Comparison of ENCODE assay signal across 19 cellular contexts in genomic region chr17:82226809-82227628, GRCh38. TPM values are rescaled to one million over a fixed set of nuclear protein-coding genes. Genes with fewer than 3 reads are reported as not detected.
DNase-seq lines count a peak whose midpoint lies in the region; ATAC-seq, FAIRE-seq and TF ChIP-seq lines count a peak whose summit lies in the region.
"Had no signal": no experiment of that assay in that cellular context is flagged by ENCODE, and none has a peak within 500 bp of the region (broad histone marks: within the 10 kb centered on the region; RNA-seq: fewer than 3 reads in every experiment).

No MANE protein-coding gene starts in this region.

- DNase-seq in activated T-cell treated with anti-CD3 and anti-CD28 coated beads, Interleukin-2, amount 50 U/mL, for 72 hours = no peak
- DNase-seq in activated T-cell treated with anti-CD3 and anti-CD28 coated beads, Interleukin-2, amount 50 U/mL, for 1 hour = no peak
- DNase-seq in RWPE2 (ENCODE audit: low spot score) (no peak), kidney (peak; percentile 79), GM19239 (ENCODE audit: insufficient read length, low spot score) (no peak), GDM1 (lab: John Stamatoyannopoulos, UW) (no peak), HAP-1 (ENCODE audit: low spot score in 2 of 2) (no peak)
- no peak for DNase-seq in stimulated activated effector memory CD8-positive, alpha-beta T cell treated with anti-CD3 and anti-CD28 coated beads, Interleukin-12 subunit alpha, Interleukin-12 subunit beta, amount 100 ng/mL, for 72 hours (ENCODE audit: low spot score in 2 of 2)
- DNase-seq: anterior cingulate cortex; NCI-H345; stimulated activated CD4-positive, alpha-beta T cell treated with anti-CD3 and anti-CD28 coated beads, Interleukin-4, amount 100 ng/mL, for 4 hours; WERI-Rb-1 had no signal

- H3K36me3 ChIP-seq in RWPE2 (ENCODE audit: low read depth) (peaks cover 28% of the 10 kb centered on the region), kidney (ENCODE audit: control insufficient read depth in 1 of 2, insufficient read depth in 2 of 2, low read length in 2 of 2) (no peaks in the 10 kb centered on the region), HAP-1 (replicated peaks) (no peaks in the 10 kb centered on the region)
- H3K36me3 ChIP-seq: WERI-Rb-1 had no signal

- no peak overlapping the region for H3K9ac ChIP-seq in kidney (ENCODE audit: low read length in 2 of 2)

- peaks cover 5% of the 10 kb centered on the region for H3K4me1 Mint-ChIP-seq in activated T-cell treated with anti-CD3 and anti-CD28 coated beads, Interleukin-2, amount 50 U/mL, for 72 hours (ENCODE audit: low read depth)
- H3K4me1 Mint-ChIP-seq in stimulated activated effector memory CD8-positive, alpha-beta T cell treated with anti-CD3 and anti-CD28 coated beads, Interleukin-12 subunit alpha, Interleukin-12 subunit beta, amount 100 ng/mL, for 72 hours = peaks cover 15% of the 10 kb centered on the region
- H3K4me1 Mint-ChIP-seq: GM23338 had no signal

- no peak for ATAC-seq in activated T-cell treated with anti-CD3 and anti-CD28 coated beads, Interleukin-2, amount 50 U/mL, for 72 hours (replicated peaks in 1 of 2)
- no peak for ATAC-seq in RWPE2 (ENCODE audit: low read depth)
- ATAC-seq in stimulated activated effector memory CD8-positive, alpha-beta T cell treated with anti-CD3 and anti-CD28 coated beads, Interleukin-12 subunit alpha, Interleukin-12 subunit beta, amount 100 ng/mL, for 72 hours = no peak
- ATAC-seq: esophagus mucosa, GM23338, left colon, sciatic nerve had no signal

- H3K4me3 ChIP-seq in RWPE2 (ENCODE audit: severe bottlenecking) = no peak overlapping the region
- H3K4me3 ChIP-seq in kidney (ENCODE audit: low read length in 2 of 2) = no peak overlapping the region
- no peak overlapping the region for H3K4me3 ChIP-seq in HAP-1
- H3K4me3 ChIP-seq: hepatocyte had no signal

- H3K4me3 Mint-ChIP-seq in activated T-cell treated with anti-CD3 and anti-CD28 coated beads, Interleukin-2, amount 50 U/mL, for 72 hours = peak overlapping the region; percentile 40 to 90
- peak overlapping the region; percentile 93 for H3K4me3 Mint-ChIP-seq in stimulated activated effector memory CD8-positive, alpha-beta T cell treated with anti-CD3 and anti-CD28 coated beads, Interleukin-12 subunit alpha, Interleukin-12 subunit beta, amount 100 ng/mL, for 72 hours

- H3K36me3 Mint-ChIP-seq in activated T-cell treated with anti-CD3 and anti-CD28 coated beads, Interleukin-2, amount 50 U/mL, for 72 hours (ENCODE audit: insufficient read depth in 2 of 2) = peaks cover 2 to 3% of the 10 kb centered on the region in 2 donors
- H3K36me3 Mint-ChIP-seq in stimulated activated effector memory CD8-positive, alpha-beta T cell treated with anti-CD3 and anti-CD28 coated beads, Interleukin-12 subunit alpha, Interleukin-12 subunit beta, amount 100 ng/mL, for 72 hours = peaks cover 33% of the 10 kb centered on the region

- FAIRE-seq in kidney (lab: Jason Lieb, UNC) (no peak), GM19239 (lab: Jason Lieb, UNC) (no peak)
- FAIRE-seq: colon, D721Med had no signal

- intact Hi-C loops in kidney (cut with DNase I) = no loop called here

- no peaks in the 10 kb centered on the region for H3K9me3 Mint-ChIP-seq in activated T-cell treated with anti-CD3 and anti-CD28 coated beads, Interleukin-2, amount 50 U/mL, for 72 hours
- no peaks in the 10 kb centered on the region for H3K9me3 Mint-ChIP-seq in stimulated activated effector memory CD8-positive, alpha-beta T cell treated with anti-CD3 and anti-CD28 coated beads, Interleukin-12 subunit alpha, Interleukin-12 subunit beta, amount 100 ng/mL, for 72 hours

- H3K4me1 ChIP-seq in RWPE2 (ENCODE audit: insufficient read depth, poor library complexity, severe bottlenecking) = no peaks in the 10 kb centered on the region
- peaks cover 0 to 12% of the 10 kb centered on the region in 2 donors for H3K4me1 ChIP-seq in kidney (ENCODE audit: control insufficient read depth in 1 of 2, insufficient read depth in 1 of 2, low read depth in 1 of 2, low read length in 2 of 2)
- peaks cover 22% of the 10 kb centered on the region for H3K4me1 ChIP-seq in HAP-1

- no peaks in the 10 kb centered on the region for H3K9me3 ChIP-seq in RWPE2 (ENCODE audit: severe bottlenecking)
- H3K9me3 ChIP-seq in kidney (ENCODE audit: control insufficient read depth in 1 of 2, low read length in 2 of 2) = no peaks in the 10 kb centered on the region
- no peaks in the 10 kb centered on the region for H3K9me3 ChIP-seq in HAP-1

- no peaks in the 10 kb centered on the region for H3K27me3 Mint-ChIP-seq in activated T-cell treated with anti-CD3 and anti-CD28 coated beads, Interleukin-2, amount 50 U/mL, for 72 hours (ENCODE audit: low read depth)

- H3K27ac Mint-ChIP-seq in activated T-cell treated with anti-CD3 and anti-CD28 coated beads, Interleukin-2, amount 50 U/mL, for 72 hours = no peak overlapping the region
- H3K27ac Mint-ChIP-seq in stimulated activated effector memory CD8-positive, alpha-beta T cell treated with anti-CD3 and anti-CD28 coated beads, Interleukin-12 subunit alpha, Interleukin-12 subunit beta, amount 100 ng/mL, for 72 hours = peak overlapping the region; percentile 67
- H3K27ac Mint-ChIP-seq: GM23338 had no signal

- no peaks in the 10 kb centered on the region for H3K27me3 ChIP-seq in RWPE2 (ENCODE audit: insufficient read depth, poor library complexity, severe bottlenecking)
- H3K27me3 ChIP-seq in HAP-1 (ENCODE audit: low read depth) = no peaks in the 10 kb centered on the region
- H3K27me3 ChIP-seq: hepatocyte had no signal

- in situ Hi-C loops in HAP-1 (cut with MboI; ENCODE audit: low sequenced_read_pairs) = no loop called here

- TF ChIP-seq CTCF in RWPE2 (IDR thresholded peaks at IDR 0.05; ENCODE audit: poor library complexity, severe bottlenecking) = no peak
- TF ChIP-seq CTCF in kidney (IDR thresholded peaks at IDR 0.05; ENCODE audit: borderline replicate concordance, extremely low read depth, insufficient read depth) = no peak

- H3K27ac ChIP-seq in RWPE2 (ENCODE audit: poor library complexity, severe bottlenecking) = peak overlapping the region; percentile 91
- H3K27ac ChIP-seq in kidney (ENCODE audit: low read depth in 2 of 2, low read length in 2 of 2) = no peak overlapping the region
- H3K27ac ChIP-seq: WERI-Rb-1 had no signal

RNA-seq across cellular contexts. Expression of gene SLC16A3, which starts 1.8 kb away (rescaled TPM):
- total RNA-seq in activated T-cell treated with anti-CD3 and anti-CD28 coated beads, Interleukin-2, amount 50 U/mL, for 72 hours = 10 to 100 TPM; 42.8 to 74.5 TPM
- 85.7 TPM for total RNA-seq in kidney
- polyA plus RNA-seq in kidney (ENCODE audit: insufficient read depth, low read depth, low replicate concordance) = 28.8 TPM

RNA-seq across cellular contexts. Expression of gene CCDC57, which starts 14.4 kb away (rescaled TPM):
- total RNA-seq in activated T-cell treated with anti-CD3 and anti-CD28 coated beads, Interleukin-2, amount 50 U/mL, for 72 hours = 10 to 100 TPM; 76.9 to 78.8 TPM
- total RNA-seq in kidney = 79.4 TPM
- polyA plus RNA-seq in kidney (ENCODE audit: insufficient read depth, low read depth, low replicate concordance) = 46.7 TPM

RNA-seq across cellular contexts. Expression of gene CSNK1D, which starts 46.5 kb away (rescaled TPM):
- total RNA-seq in activated T-cell treated with anti-CD3 and anti-CD28 coated beads, Interleukin-2, amount 50 U/mL, for 72 hours = 100 to 1,000 TPM; 166 to 170 TPM
- 160 TPM for total RNA-seq in kidney
- 69.7 TPM for polyA plus RNA-seq in kidney (ENCODE audit: insufficient read depth, low read depth, low replicate concordance)
